16 cellular contexts compared by ENCODE assay signal in the genomic region with DNA sequence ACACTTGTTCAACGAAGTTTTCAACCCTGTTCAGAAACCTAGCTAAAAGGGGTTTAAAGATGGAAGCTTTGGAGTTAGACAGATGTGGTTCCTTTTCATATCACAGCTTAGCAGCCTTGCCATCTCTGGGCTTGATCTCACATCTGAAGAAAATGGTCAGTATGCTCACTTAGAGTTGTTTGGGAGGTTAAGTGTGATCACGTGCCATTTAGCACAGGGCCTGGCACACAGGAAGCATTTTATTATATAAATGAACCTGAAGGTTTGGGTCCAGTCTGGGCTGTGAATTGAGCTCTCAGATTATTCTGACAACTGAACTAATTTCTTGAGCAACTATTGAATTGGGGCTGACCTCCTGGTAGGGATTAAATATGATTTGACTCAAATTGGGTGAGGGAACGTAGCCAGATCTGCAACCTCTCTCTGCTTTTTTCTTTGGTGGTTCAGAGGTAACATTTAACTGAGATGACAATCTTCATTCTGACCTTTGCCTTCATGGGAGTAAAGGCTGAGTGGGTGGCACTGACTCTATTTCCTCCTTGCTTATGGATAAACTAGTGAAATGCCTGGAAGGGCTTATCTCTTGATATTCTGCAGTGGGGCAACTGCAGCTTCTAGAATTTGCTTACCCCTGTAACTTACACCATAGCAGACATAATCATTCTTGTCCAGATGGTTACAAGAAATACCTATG. TPM values are rescaled to one million over a fixed set of nuclear protein-coding genes. Genes with fewer than 3 reads are reported as not detected.
DNase-seq lines count a peak whose midpoint lies in the region; ATAC-seq and TF ChIP-seq lines count a peak whose summit lies in the region.
"Had no signal": no experiment of that assay in that cellular context is flagged by ENCODE, and none has a peak within 500 bp of the region (broad histone marks: within the 10 kb centered on the region; RNA-seq: fewer than 3 reads in every experiment).

No MANE protein-coding gene starts in this region.

- no peaks in the 10 kb centered on the region for H3K27me3 ChIP-seq in CD4-positive, CD25-positive, alpha-beta regulatory T cell (ENCODE audit: control insufficient read depth, insufficient read depth, low read length)
- no peaks in the 10 kb centered on the region for H3K27me3 ChIP-seq in heart left ventricle
- H3K27me3 ChIP-seq: BLaER1 treated with 17β-estradiol and CSF1 and Interleukin-3, amounts not matched to agents 10 nM and 100 nM had no signal

- H3K4me1 ChIP-seq in CD4-positive, CD25-positive, alpha-beta regulatory T cell (ENCODE audit: control insufficient read depth, insufficient read depth, low read length, poor library complexity, severe bottlenecking) = peaks cover 7% of the 10 kb centered on the region
- H3K4me1 ChIP-seq in mucosa of descending colon (ENCODE audit: low read depth) (no peaks in the 10 kb centered on the region), heart left ventricle (peaks cover 0 to 30% (median 0%) of the 10 kb centered on the region in 12 donors)
- H3K4me1 ChIP-seq: HAP-1 had no signal

- POLR2A ChIA-PET in activated CD4-positive, alpha-beta T cell treated with anti-CD3 and anti-CD28 coated beads for 36 hours (lab: Charles Lee) = no interaction called here

- H3K27me3 Mint-ChIP-seq in activated CD4-positive, alpha-beta T cell treated with anti-CD3 and anti-CD28 coated beads for 36 hours = no peaks in the 10 kb centered on the region
- no peaks in the 10 kb centered on the region for H3K27me3 Mint-ChIP-seq in CD4-positive, CD25-positive, alpha-beta regulatory T cell
- no peaks in the 10 kb centered on the region for H3K27me3 Mint-ChIP-seq in activated T-helper 2 cell treated with anti-CD3 and anti-CD28 coated beads, Interferon-gamma antibody, Interleukin-2, Interleukin-4, amounts not matched to agents 10 μg/mL and 5 μg/mL and 100 μg/mL, durations not matched to agents 14 hours and 24 hours and 36 hours (ENCODE audit: low read depth)

- no peak for ATAC-seq in activated CD4-positive, alpha-beta T cell treated with anti-CD3 and anti-CD28 coated beads for 36 hours
- no peak for ATAC-seq in CD4-positive, CD25-positive, alpha-beta regulatory T cell (ENCODE audit: low read depth in 2 of 2)
- ATAC-seq in mucosa of descending colon (peak; percentile 84), heart left ventricle (no peak)

- H3K27ac Mint-ChIP-seq in activated CD4-positive, alpha-beta T cell treated with anti-CD3 and anti-CD28 coated beads for 36 hours = peak overlapping the region; percentile 10
- peak overlapping the region in 2 of 3 donors; percentile 1 to 21 for H3K27ac Mint-ChIP-seq in CD4-positive, CD25-positive, alpha-beta regulatory T cell
- H3K27ac Mint-ChIP-seq in activated T-helper 2 cell treated with anti-CD3 and anti-CD28 coated beads, Interferon-gamma antibody, Interleukin-2, Interleukin-4, amounts not matched to agents 10 μg/mL and 5 μg/mL and 100 μg/mL, durations not matched to agents 14 hours and 24 hours and 36 hours = peak overlapping the region; percentile 49

- H3K4me1 Mint-ChIP-seq in activated CD4-positive, alpha-beta T cell treated with anti-CD3 and anti-CD28 coated beads for 36 hours = peaks cover 23% of the 10 kb centered on the region
- H3K4me1 Mint-ChIP-seq in CD4-positive, CD25-positive, alpha-beta regulatory T cell = peaks cover 2 to 8% (median 5%) of the 10 kb centered on the region in 4 donors
- H3K4me1 Mint-ChIP-seq in activated T-helper 2 cell treated with anti-CD3 and anti-CD28 coated beads, Interferon-gamma antibody, Interleukin-2, Interleukin-4, amounts not matched to agents 10 μg/mL and 5 μg/mL and 100 μg/mL, durations not matched to agents 14 hours and 24 hours and 36 hours (ENCODE audit: low read depth) = peaks cover 63% of the 10 kb centered on the region

- TF ChIP-seq POLR2A in heart left ventricle (IDR thresholded peaks at IDR 0.05) = no peak

- CTCF ChIA-PET in activated CD4-positive, alpha-beta T cell treated with anti-CD3 and anti-CD28 coated beads for 36 hours (lab: Charles Lee) = interaction anchor here (0.7 kb wide), 1 partner anchor 16 kb away, joined by 3 read pairs; no protein-coding TSS in a partner anchor

- no peaks in the 10 kb centered on the region for H3K9me3 Mint-ChIP-seq in activated CD4-positive, alpha-beta T cell treated with anti-CD3 and anti-CD28 coated beads for 36 hours (ENCODE audit: low read depth)
- H3K9me3 Mint-ChIP-seq in CD4-positive, CD25-positive, alpha-beta regulatory T cell = peaks cover 0 to 8% (median 1%) of the 10 kb centered on the region in 7 donors
- H3K9me3 Mint-ChIP-seq in activated T-helper 2 cell treated with anti-CD3 and anti-CD28 coated beads, Interferon-gamma antibody, Interleukin-2, Interleukin-4, amounts not matched to agents 10 μg/mL and 5 μg/mL and 100 μg/mL, durations not matched to agents 14 hours and 24 hours and 36 hours = peaks cover 5% of the 10 kb centered on the region

- peaks cover 23% of the 10 kb centered on the region for H3K36me3 Mint-ChIP-seq in activated CD4-positive, alpha-beta T cell treated with anti-CD3 and anti-CD28 coated beads for 36 hours (ENCODE audit: low read depth)
- H3K36me3 Mint-ChIP-seq in CD4-positive, CD25-positive, alpha-beta regulatory T cell = peaks cover 28% of the 10 kb centered on the region
- H3K36me3 Mint-ChIP-seq in activated T-helper 2 cell treated with anti-CD3 and anti-CD28 coated beads, Interferon-gamma antibody, Interleukin-2, Interleukin-4, amounts not matched to agents 10 μg/mL and 5 μg/mL and 100 μg/mL, durations not matched to agents 14 hours and 24 hours and 36 hours (ENCODE audit: low read depth) = peaks cover 51% of the 10 kb centered on the region

- peaks cover 40% of the 10 kb centered on the region for H3K36me3 ChIP-seq in CD4-positive, CD25-positive, alpha-beta regulatory T cell (ENCODE audit: control insufficient read depth, insufficient read depth, low read length)
- H3K36me3 ChIP-seq in mucosa of descending colon (ENCODE audit: low read depth) = no peaks in the 10 kb centered on the region
- peaks cover 2 to 50% (median 45%) of the 10 kb centered on the region in 9 donors for H3K36me3 ChIP-seq in heart left ventricle

- no peak overlapping the region for H3K4me3 Mint-ChIP-seq in activated CD4-positive, alpha-beta T cell treated with anti-CD3 and anti-CD28 coated beads for 36 hours
- no peak overlapping the region for H3K4me3 Mint-ChIP-seq in CD4-positive, CD25-positive, alpha-beta regulatory T cell
- no peak overlapping the region for H3K4me3 Mint-ChIP-seq in activated T-helper 2 cell treated with anti-CD3 and anti-CD28 coated beads, Interferon-gamma antibody, Interleukin-2, Interleukin-4, amounts not matched to agents 10 μg/mL and 5 μg/mL and 100 μg/mL, durations not matched to agents 14 hours and 24 hours and 36 hours (ENCODE audit: low read depth)

- DNase-seq in activated CD4-positive, alpha-beta T cell treated with anti-CD3 and anti-CD28 coated beads for 36 hours = no peak
- DNase-seq in activated CD4-positive, alpha-beta T cell treated with anti-CD3 and anti-CD28 coated beads, Interleukin-2, amount 50 U/mL, for 1 hour = no peak
- no peak for DNase-seq in CD4-positive, CD25-positive, alpha-beta regulatory T cell
- DNase-seq in activated T-helper 2 cell treated with anti-CD3 and anti-CD28 coated beads, Interferon-gamma antibody, Interleukin-2, Interleukin-4, amounts not matched to agents 10 μg/mL and 5 μg/mL and 100 μg/mL, durations not matched to agents 14 hours and 24 hours and 36 hours (ENCODE audit: low spot score) = no peak
- DNase-seq in mucosa of descending colon (no peak), NCI-H187 (lab: John Stamatoyannopoulos, UW) (no peak), heart left ventricle (no peak), DMS79 treated with DMSO at 0.1 percent for 48 hours (lab: John Stamatoyannopoulos, UW) (no peak)
- DNase-seq: COR-L47, DMS53, Karpas-422, NCI-H1105 treated with DMSO at 0.1 percent for 48 hours, NCI-H2029, NCI-H510A treated with DMSO at 0.1 percent for 48 hours had no signal

- intact Hi-C loops in activated CD4-positive, alpha-beta T cell treated with anti-CD3 and anti-CD28 coated beads for 36 hours (cut with DNase I, micrococcal nuclease) = no loop called here
- intact Hi-C loops in activated T-helper 2 cell treated with anti-CD3 and anti-CD28 coated beads, Interferon-gamma antibody, Interleukin-2, Interleukin-4, amounts not matched to agents 10 μg/mL and 5 μg/mL and 100 μg/mL, durations not matched to agents 14 hours and 24 hours and 36 hours (cut with micrococcal nuclease) = no loop called here
- intact Hi-C loops in mucosa of descending colon (cut with DNase I, micrococcal nuclease) = no loop called here
- intact Hi-C loops in heart left ventricle (cut with DNase I) = no loop called here

- TF ChIP-seq CTCF in mucosa of descending colon (IDR thresholded peaks at IDR 0.05) = no peak
- TF ChIP-seq CTCF in heart left ventricle (IDR thresholded peaks at IDR 0.05) = no peak

- H3K27ac ChIP-seq in CD4-positive, CD25-positive, alpha-beta regulatory T cell (ENCODE audit: insufficient read depth, low read length, poor library complexity, severe bottlenecking) = no peak overlapping the region
- H3K27ac ChIP-seq in heart left ventricle = no peak overlapping the region
- H3K27ac ChIP-seq: BLaER1 treated with 17β-estradiol and CSF1 and Interleukin-3, amounts not matched to agents 10 nM and 100 nM had no signal

- H3K9me3 ChIP-seq in CD4-positive, CD25-positive, alpha-beta regulatory T cell (ENCODE audit: control insufficient read depth in 2 of 2, low read length in 2 of 2) = no peaks in the 10 kb centered on the region
- no peaks in the 10 kb centered on the region for H3K9me3 ChIP-seq in mucosa of descending colon
- peaks cover 0 to 4% (median 0%) of the 10 kb centered on the region in 12 donors for H3K9me3 ChIP-seq in heart left ventricle
- H3K9me3 ChIP-seq: HAP-1 had no signal

- no peak overlapping the region for H3K4me3 ChIP-seq in CD4-positive, CD25-positive, alpha-beta regulatory T cell (ENCODE audit: low read depth, low read length)
- H3K4me3 ChIP-seq in mucosa of descending colon = no peak overlapping the region
- no peak overlapping the region for H3K4me3 ChIP-seq in heart left ventricle
- H3K4me3 ChIP-seq: BLaER1 treated with 17β-estradiol and CSF1 and Interleukin-3, amounts not matched to agents 10 nM and 100 nM; HAP-1 had no signal

- WGBS in heart left ventricle, 4 donors = 79 to 88% (median 84%) methylated on average over 3 of the region's 3 CpGs

RNA-seq across cellular contexts. Expression of gene HKDC1, which starts 10.2 kb away (rescaled TPM):
- under 1 TPM; 0.30 to 0.80 TPM for total RNA-seq in activated CD4-positive, alpha-beta T cell treated with anti-CD3 and anti-CD28 coated beads for 36 hours
- 11.1 TPM for total RNA-seq in CD4-positive, CD25-positive, alpha-beta regulatory T cell
- polyA plus RNA-seq in CD4-positive, CD25-positive, alpha-beta regulatory T cell = 1 to 10 TPM; 2.2 to 6.2 (median 4.4) TPM
- 0.09 and 0.11 TPM in 2 replicates for total RNA-seq in activated T-helper 2 cell treated with anti-CD3 and anti-CD28 coated beads, Interferon-gamma antibody, Interleukin-2, Interleukin-4, amounts not matched to agents 10 μg/mL and 5 μg/mL and 100 μg/mL, durations not matched to agents 14 hours and 24 hours and 36 hours
- total RNA-seq in mucosa of descending colon (10 to 100 TPM; 20.2 to 31.2 (median 23.9) TPM), heart left ventricle (under 1 TPM in 2 of 9 donors, not detected in 7; 0.11 to 0.19 TPM)
- under 1 TPM in 1 of 2 donors, not detected in 1; 0.14 TPM for polyA plus RNA-seq in heart left ventricle

RNA-seq across cellular contexts. Expression of gene SUPV3L1, which starts 29.9 kb away (rescaled TPM):
- total RNA-seq in activated CD4-positive, alpha-beta T cell treated with anti-CD3 and anti-CD28 coated beads for 36 hours = 10 to 100 TPM; 46.6 to 54.1 TPM
- total RNA-seq in CD4-positive, CD25-positive, alpha-beta regulatory T cell = 51.1 TPM
- polyA plus RNA-seq in CD4-positive, CD25-positive, alpha-beta regulatory T cell = 10 to 100 TPM in 3 of 4 donors, 1 to 10 TPM in 1; 9.8 to 27.2 (median 14.9) TPM
- total RNA-seq in activated T-helper 2 cell treated with anti-CD3 and anti-CD28 coated beads, Interferon-gamma antibody, Interleukin-2, Interleukin-4, amounts not matched to agents 10 μg/mL and 5 μg/mL and 100 μg/mL, durations not matched to agents 14 hours and 24 hours and 36 hours = 52.8 and 53.1 TPM in 2 replicates
- total RNA-seq in mucosa of descending colon (10 to 100 TPM; 23.7 to 33.5 (median 27.5) TPM), heart left ventricle (10 to 100 TPM; 26.6 to 53.4 (median 34.9) TPM)
- polyA plus RNA-seq in heart left ventricle = 10 to 100 TPM; 24.7 to 80.3 TPM
